30 cellular contexts compared by ENCODE assay signal in the genomic region with DNA sequence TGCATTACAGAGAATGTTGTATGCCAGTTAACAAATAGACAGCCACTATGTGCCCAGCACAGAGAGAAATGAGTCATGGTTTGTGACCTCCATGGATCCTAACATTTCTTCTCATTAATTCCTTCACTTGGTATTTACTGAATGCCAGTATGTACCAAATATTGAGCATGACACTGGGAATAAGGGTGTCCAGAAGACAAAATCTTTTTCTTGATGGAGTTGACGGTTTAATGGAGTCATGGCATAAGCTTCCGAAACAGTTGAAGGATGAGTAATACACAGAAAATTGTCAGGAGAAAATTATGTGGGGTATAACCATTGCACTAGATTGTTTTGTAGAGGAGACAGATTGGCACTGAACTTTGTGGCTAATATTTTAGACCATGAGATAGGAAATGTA. TPM values are rescaled to one million over a fixed set of nuclear protein-coding genes. Genes with fewer than 3 reads are reported as not detected.
"Had no signal": no experiment of that assay in that cellular context is flagged by ENCODE, and none has a peak within 500 bp of the region (broad histone marks: within the 10 kb centered on the region; RNA-seq: fewer than 3 reads in every experiment).

No MANE protein-coding gene starts in this region.

- H3K36me3 Mint-ChIP-seq: mesothelial cell of epicardium, naive B cell had no signal

- H3K4me3 Mint-ChIP-seq: activated T-helper 1 cell treated with anti-CD3 and anti-CD28 coated beads, Interleukin-12 subunit alpha, Interleukin-12 subunit beta, Interleukin-2, Interleukin-4 antibody, amounts not matched to agents 30 ng/mL and 10 ng/mL and 1 ng/mL, durations not matched to agents 14 hours and 24 hours and 36 hours; effector memory CD8-positive, alpha-beta T cell; mesothelial cell of epicardium; naive B cell; nephron progenitor cell; stimulated activated naive CD8-positive, alpha-beta T cell treated with anti-CD3 and anti-CD28 coated beads, Interleukin-15, Interleukin-2, amounts not matched to agents 100 ng/mL and 50 ng/mL, for 24 hours had no signal

- H3K27me3 ChIP-seq: brain microvascular endothelial cell, gastroesophageal sphincter, hepatocyte, neutrophil, ovary, right lobe of liver had no signal

- H3K4me2 ChIP-seq: hepatocyte had no signal

- DNase-seq: activated CD4-positive, alpha-beta T cell treated with anti-CD3 and anti-CD28 coated beads for 4 hours; activated CD4-positive, alpha-beta T cell treated with anti-CD3 and anti-CD28 coated beads, Interleukin-2, amount 50 U/mL, for 4 hours; activated gamma-delta T cell; activated naive CD4-positive, alpha-beta T cell treated with anti-CD3 and anti-CD28 coated beads, Interleukin-2, amount 50 U/mL, for 16 hours; activated T-cell treated with anti-CD3 and anti-CD28 coated beads, Interleukin-2, amount 50 U/mL, for 1 hour; amniotic stem cell; brain microvascular endothelial cell; dorsolateral prefrontal cortex; effector memory CD8-positive, alpha-beta T cell; erythroblast; islet precursor cell; left cardiac atrium; mammary epithelial cell; naive B cell; nephron progenitor cell; ovary; right lobe of liver; stimulated activated CD4-positive, alpha-beta T cell treated with anti-CD3 and anti-CD28 coated beads, Interleukin-12 subunit alpha, Interleukin-12 subunit beta, amount 100 ng/mL, for 4 hours; stimulated activated CD4-positive, alpha-beta T cell treated with anti-CD3 and anti-CD28 coated beads, Interleukin-4, amount 100 ng/mL, for 1 hour had no signal

- H3K4me1 Mint-ChIP-seq: mesothelial cell of epicardium, naive B cell, nephron progenitor cell had no signal

- ATAC-seq: effector memory CD8-positive, alpha-beta T cell; gastroesophageal sphincter; left cardiac atrium; right lobe of liver had no signal

- H3K9me3 ChIP-seq: gastroesophageal sphincter, neutrophil, ovary, right lobe of liver, thoracic aorta had no signal

- H3K36me3 ChIP-seq: brain microvascular endothelial cell, gastroesophageal sphincter, neutrophil, ovary, right lobe of liver, thoracic aorta had no signal

- H3K27ac ChIP-seq: brain microvascular endothelial cell, coronary artery, dorsolateral prefrontal cortex, gastroesophageal sphincter, hepatocyte, neutrophil, ovary, right lobe of liver, skin epidermis, thoracic aorta, VCaP had no signal

- H3K4me3 ChIP-seq: coronary artery, dorsolateral prefrontal cortex, gastroesophageal sphincter, hepatocyte, ovary, right lobe of liver, skin epidermis, thoracic aorta had no signal

- H3K9me3 Mint-ChIP-seq: activated T-helper 1 cell treated with anti-CD3 and anti-CD28 coated beads, Interleukin-12 subunit alpha, Interleukin-12 subunit beta, Interleukin-2, Interleukin-4 antibody, amounts not matched to agents 30 ng/mL and 10 ng/mL and 1 ng/mL, durations not matched to agents 14 hours and 24 hours and 36 hours; effector memory CD8-positive, alpha-beta T cell; mesothelial cell of epicardium; nephron progenitor cell; stimulated activated naive CD8-positive, alpha-beta T cell treated with anti-CD3 and anti-CD28 coated beads, Interleukin-15, Interleukin-2, amounts not matched to agents 100 ng/mL and 50 ng/mL, for 24 hours had no signal

- H3K4me1 ChIP-seq: gastroesophageal sphincter, right lobe of liver had no signal

- H2AFZ ChIP-seq: hepatocyte had no signal

- H3K79me2 ChIP-seq: hepatocyte had no signal

- H3K27ac Mint-ChIP-seq: activated T-helper 1 cell treated with anti-CD3 and anti-CD28 coated beads, Interleukin-12 subunit alpha, Interleukin-12 subunit beta, Interleukin-2, Interleukin-4 antibody, amounts not matched to agents 30 ng/mL and 10 ng/mL and 1 ng/mL, durations not matched to agents 14 hours and 24 hours and 36 hours; effector memory CD8-positive, alpha-beta T cell; mesothelial cell of epicardium; naive B cell; nephron progenitor cell; progenitor cell of endocrine pancreas; stimulated activated naive CD8-positive, alpha-beta T cell treated with anti-CD3 and anti-CD28 coated beads, Interleukin-15, Interleukin-2, amounts not matched to agents 100 ng/mL and 50 ng/mL, for 24 hours had no signal

RNA-seq across cellular contexts. Expression of gene PTGFR, which starts 36.9 kb away (rescaled TPM):
- total RNA-seq: activated T-helper 1 cell treated with anti-CD3 and anti-CD28 coated beads, Interleukin-12 subunit alpha, Interleukin-12 subunit beta, Interleukin-2, Interleukin-4 antibody, amounts not matched to agents 30 ng/mL and 10 ng/mL and 1 ng/mL, durations not matched to agents 14 hours and 24 hours and 36 hours; progenitor cell of endocrine pancreas had no signal
